1 cellular context compared by ENCODE assay signal in the genomic region with DNA sequence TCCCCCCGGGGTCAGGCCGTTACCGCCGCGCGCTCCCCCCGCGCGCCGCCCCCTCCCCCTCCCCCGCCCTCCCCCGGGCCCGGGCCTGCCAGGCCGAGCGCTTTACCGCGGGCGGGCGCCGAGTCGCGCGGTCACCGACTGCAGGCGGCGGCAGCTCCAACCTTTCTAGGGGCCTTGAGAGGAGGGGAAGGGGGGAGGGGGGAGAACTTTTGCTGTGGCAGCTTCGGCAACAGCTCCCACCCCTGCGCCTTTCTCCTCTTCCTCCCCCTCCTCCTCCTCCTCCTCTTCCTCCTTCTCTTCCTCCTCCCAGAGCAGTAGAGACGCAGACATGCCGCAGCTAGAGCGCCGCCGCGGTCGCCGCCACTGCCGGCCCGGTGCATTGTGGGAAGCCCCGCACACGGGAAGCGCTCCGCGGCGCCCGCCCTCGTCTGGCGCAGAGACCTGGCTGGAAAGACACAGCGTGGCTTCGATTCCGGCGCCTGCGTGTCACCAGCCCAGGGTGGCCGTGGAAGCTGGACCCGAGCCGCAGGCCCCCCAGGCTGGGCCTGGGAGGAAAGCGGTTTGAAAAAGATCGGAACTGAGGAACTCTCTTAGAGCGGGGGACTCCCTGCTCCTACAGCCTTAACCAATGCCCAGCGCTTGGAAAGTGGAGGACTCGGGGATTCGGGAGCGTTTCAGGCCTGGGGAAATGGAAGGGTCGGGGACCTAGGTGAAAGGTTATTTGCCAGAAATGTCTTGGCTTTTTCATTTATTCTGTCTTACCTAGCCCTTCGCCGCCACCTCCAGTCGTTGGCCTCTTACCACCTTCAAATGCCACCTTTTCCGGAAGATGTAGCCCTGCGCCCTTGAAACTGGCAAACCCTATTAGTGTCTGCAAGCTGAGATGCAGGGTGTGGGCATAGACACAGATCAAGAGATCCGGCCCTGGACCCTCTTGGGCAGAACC.
A peak's percentile ranks its signal among the peaks of the same experiment; 100 is the strongest.
TF ChIP-seq lines count a peak whose summit lies in the region.

A gene with protein sequence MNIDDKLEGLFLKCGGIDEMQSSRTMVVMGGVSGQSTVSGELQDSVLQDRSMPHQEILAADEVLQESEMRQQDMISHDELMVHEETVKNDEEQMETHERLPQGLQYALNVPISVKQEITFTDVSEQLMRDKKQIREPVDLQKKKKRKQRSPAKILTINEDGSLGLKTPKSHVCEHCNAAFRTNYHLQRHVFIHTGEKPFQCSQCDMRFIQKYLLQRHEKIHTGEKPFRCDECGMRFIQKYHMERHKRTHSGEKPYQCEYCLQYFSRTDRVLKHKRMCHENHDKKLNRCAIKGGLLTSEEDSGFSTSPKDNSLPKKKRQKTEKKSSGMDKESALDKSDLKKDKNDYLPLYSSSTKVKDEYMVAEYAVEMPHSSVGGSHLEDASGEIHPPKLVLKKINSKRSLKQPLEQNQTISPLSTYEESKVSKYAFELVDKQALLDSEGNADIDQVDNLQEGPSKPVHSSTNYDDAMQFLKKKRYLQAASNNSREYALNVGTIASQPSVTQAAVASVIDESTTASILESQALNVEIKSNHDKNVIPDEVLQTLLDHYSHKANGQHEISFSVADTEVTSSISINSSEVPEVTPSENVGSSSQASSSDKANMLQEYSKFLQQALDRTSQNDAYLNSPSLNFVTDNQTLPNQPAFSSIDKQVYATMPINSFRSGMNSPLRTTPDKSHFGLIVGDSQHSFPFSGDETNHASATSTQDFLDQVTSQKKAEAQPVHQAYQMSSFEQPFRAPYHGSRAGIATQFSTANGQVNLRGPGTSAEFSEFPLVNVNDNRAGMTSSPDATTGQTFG (minus strand): TSS at position 330 of the 946 bp plus-strand sequence. CDS start 61,685 bp downstream, outside the sequence.

TF ChIP-seq in GM12878, 131 proteins besides CTCF, POLR2A, EP300 and RAD21 (continued from another document):
- TF ChIP-seq MYB (IDR thresholded peaks at IDR 0.05; ENCODE audit: borderline replicate concordance, low read depth, low read length), result no peak
- TF ChIP-seq MEF2B (IDR thresholded peaks at IDR 0.05; ENCODE audit: partially characterized antibody, poor library complexity, severe bottlenecking), result peak; percentile 22
- TF ChIP-seq PML (IDR thresholded peaks at IDR 0.05; ENCODE audit: low read length), result peak; percentile 93; the same call in 1 of the 2 replicates
- peak in 1 of 2 experiments; percentile 78; a peak in 2 of 3 replicates for TF ChIP-seq EGR1 (IDR thresholded peaks at IDR 0.05; ENCODE audit: borderline replicate concordance in 1 of 2, low read depth in 2 of 2, low read length in 2 of 2)
- TF ChIP-seq, protein P1, sequence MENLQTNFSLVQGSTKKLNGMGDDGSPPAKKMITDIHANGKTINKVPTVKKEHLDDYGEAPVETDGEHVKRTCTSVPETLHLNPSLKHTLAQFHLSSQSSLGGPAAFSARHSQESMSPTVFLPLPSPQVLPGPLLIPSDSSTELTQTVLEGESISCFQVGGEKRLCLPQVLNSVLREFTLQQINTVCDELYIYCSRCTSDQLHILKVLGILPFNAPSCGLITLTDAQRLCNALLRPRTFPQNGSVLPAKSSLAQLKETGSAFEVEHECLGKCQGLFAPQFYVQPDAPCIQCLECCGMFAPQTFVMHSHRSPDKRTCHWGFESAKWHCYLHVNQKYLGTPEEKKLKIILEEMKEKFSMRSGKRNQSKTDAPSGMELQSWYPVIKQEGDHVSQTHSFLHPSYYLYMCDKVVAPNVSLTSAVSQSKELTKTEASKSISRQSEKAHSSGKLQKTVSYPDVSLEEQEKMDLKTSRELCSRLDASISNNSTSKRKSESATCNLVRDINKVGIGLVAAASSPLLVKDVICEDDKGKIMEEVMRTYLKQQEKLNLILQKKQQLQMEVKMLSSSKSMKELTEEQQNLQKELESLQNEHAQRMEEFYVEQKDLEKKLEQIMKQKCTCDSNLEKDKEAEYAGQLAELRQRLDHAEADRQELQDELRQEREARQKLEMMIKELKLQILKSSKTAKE (IDR thresholded peaks at IDR 0.05; ENCODE audit: low read depth, poor library complexity, severe bottlenecking), result peak; percentile 39
- TF ChIP-seq SREBF1 (IDR thresholded peaks at IDR 0.05; ENCODE audit: low read length), result no peak
- TF ChIP-seq, protein P2, sequence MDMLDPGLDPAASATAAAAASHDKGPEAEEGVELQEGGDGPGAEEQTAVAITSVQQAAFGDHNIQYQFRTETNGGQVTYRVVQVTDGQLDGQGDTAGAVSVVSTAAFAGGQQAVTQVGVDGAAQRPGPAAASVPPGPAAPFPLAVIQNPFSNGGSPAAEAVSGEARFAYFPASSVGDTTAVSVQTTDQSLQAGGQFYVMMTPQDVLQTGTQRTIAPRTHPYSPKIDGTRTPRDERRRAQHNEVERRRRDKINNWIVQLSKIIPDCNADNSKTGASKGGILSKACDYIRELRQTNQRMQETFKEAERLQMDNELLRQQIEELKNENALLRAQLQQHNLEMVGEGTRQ (IDR thresholded peaks at IDR 0.05; ENCODE audit: borderline replicate concordance, low read depth, low read length), result no peak
- no peak for TF ChIP-seq YBX1 (IDR thresholded peaks at IDR 0.05)
- TF ChIP-seq, protein P3, sequence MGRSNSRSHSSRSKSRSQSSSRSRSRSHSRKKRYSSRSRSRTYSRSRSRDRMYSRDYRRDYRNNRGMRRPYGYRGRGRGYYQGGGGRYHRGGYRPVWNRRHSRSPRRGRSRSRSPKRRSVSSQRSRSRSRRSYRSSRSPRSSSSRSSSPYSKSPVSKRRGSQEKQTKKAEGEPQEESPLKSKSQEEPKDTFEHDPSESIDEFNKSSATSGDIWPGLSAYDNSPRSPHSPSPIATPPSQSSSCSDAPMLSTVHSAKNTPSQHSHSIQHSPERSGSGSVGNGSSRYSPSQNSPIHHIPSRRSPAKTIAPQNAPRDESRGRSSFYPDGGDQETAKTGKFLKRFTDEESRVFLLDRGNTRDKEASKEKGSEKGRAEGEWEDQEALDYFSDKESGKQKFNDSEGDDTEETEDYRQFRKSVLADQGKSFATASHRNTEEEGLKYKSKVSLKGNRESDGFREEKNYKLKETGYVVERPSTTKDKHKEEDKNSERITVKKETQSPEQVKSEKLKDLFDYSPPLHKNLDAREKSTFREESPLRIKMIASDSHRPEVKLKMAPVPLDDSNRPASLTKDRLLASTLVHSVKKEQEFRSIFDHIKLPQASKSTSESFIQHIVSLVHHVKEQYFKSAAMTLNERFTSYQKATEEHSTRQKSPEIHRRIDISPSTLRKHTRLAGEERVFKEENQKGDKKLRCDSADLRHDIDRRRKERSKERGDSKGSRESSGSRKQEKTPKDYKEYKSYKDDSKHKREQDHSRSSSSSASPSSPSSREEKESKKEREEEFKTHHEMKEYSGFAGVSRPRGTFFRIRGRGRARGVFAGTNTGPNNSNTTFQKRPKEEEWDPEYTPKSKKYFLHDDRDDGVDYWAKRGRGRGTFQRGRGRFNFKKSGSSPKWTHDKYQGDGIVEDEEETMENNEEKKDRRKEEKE (IDR thresholded peaks at IDR 0.05), result no peak
- TF ChIP-seq, protein P4, sequence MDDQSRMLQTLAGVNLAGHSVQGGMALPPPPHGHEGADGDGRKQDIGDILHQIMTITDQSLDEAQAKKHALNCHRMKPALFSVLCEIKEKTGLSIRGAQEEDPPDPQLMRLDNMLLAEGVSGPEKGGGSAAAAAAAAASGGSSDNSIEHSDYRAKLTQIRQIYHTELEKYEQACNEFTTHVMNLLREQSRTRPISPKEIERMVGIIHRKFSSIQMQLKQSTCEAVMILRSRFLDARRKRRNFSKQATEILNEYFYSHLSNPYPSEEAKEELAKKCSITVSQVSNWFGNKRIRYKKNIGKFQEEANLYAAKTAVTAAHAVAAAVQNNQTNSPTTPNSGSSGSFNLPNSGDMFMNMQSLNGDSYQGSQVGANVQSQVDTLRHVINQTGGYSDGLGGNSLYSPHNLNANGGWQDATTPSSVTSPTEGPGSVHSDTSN (IDR thresholded peaks at IDR 0.05; ENCODE audit: insufficient replicate concordance, low read depth, low read length), result no peak
- TF ChIP-seq CHD2 (IDR thresholded peaks at IDR 0.05; ENCODE audit: borderline replicate concordance, low read depth, low read length), result 0 out of 2 replicates have a peak, but pooled peaks have one; percentile 24
- TF ChIP-seq SRF (IDR thresholded peaks at IDR 0.05; ENCODE audit: low read depth in 2 of 2, low read length in 2 of 2), result 0 out of 4 replicates have a peak, but pooled peaks of 1 of the 2 experiments have one; percentile 23
- peak; percentile 89 for TF ChIP-seq BACH1 (IDR thresholded peaks at IDR 0.05; ENCODE audit: borderline replicate concordance)
- TF ChIP-seq, protein P5, sequence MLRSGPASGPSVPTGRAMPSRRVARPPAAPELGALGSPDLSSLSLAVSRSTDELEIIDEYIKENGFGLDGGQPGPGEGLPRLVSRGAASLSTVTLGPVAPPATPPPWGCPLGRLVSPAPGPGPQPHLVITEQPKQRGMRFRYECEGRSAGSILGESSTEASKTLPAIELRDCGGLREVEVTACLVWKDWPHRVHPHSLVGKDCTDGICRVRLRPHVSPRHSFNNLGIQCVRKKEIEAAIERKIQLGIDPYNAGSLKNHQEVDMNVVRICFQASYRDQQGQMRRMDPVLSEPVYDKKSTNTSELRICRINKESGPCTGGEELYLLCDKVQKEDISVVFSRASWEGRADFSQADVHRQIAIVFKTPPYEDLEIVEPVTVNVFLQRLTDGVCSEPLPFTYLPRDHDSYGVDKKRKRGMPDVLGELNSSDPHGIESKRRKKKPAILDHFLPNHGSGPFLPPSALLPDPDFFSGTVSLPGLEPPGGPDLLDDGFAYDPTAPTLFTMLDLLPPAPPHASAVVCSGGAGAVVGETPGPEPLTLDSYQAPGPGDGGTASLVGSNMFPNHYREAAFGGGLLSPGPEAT (IDR thresholded peaks at IDR 0.05; ENCODE audit: low read depth), result peak; percentile 70
- TF ChIP-seq EED (IDR thresholded peaks at IDR 0.05; ENCODE audit: low read depth), result peak; percentile 58
- no peak for TF ChIP-seq BCL11A (IDR thresholded peaks at IDR 0.05; ENCODE audit: low read depth, low read length)
- peak; percentile 68 for TF ChIP-seq NBN (IDR thresholded peaks at IDR 0.05)
- TF ChIP-seq RCOR1 (conservative IDR thresholded peaks at IDR 0.05; ENCODE audit: low read depth, low read length), result no peak
- 0 out of 2 replicates have a peak, but pooled peaks have one; percentile 33 for TF ChIP-seq MEF2A (IDR thresholded peaks at IDR 0.05; ENCODE audit: insufficient read depth, low read depth, low read length)
- TF ChIP-seq ZNF24 (IDR thresholded peaks at IDR 0.05), result 0 out of 2 replicates have a peak, but pooled peaks have one; percentile 52
- TF ChIP-seq, protein P6, sequence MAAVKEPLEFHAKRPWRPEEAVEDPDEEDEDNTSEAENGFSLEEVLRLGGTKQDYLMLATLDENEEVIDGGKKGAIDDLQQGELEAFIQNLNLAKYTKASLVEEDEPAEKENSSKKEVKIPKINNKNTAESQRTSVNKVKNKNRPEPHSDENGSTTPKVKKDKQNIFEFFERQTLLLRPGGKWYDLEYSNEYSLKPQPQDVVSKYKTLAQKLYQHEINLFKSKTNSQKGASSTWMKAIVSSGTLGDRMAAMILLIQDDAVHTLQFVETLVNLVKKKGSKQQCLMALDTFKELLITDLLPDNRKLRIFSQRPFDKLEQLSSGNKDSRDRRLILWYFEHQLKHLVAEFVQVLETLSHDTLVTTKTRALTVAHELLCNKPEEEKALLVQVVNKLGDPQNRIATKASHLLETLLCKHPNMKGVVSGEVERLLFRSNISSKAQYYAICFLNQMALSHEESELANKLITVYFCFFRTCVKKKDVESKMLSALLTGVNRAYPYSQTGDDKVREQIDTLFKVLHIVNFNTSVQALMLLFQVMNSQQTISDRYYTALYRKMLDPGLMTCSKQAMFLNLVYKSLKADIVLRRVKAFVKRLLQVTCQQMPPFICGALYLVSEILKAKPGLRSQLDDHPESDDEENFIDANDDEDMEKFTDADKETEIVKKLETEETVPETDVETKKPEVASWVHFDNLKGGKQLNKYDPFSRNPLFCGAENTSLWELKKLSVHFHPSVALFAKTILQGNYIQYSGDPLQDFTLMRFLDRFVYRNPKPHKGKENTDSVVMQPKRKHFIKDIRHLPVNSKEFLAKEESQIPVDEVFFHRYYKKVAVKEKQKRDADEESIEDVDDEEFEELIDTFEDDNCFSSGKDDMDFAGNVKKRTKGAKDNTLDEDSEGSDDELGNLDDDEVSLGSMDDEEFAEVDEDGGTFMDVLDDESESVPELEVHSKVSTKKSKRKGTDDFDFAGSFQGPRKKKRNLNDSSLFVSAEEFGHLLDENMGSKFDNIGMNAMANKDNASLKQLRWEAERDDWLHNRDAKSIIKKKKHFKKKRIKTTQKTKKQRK (IDR thresholded peaks at IDR 0.05; ENCODE audit: low read depth, low read length), result no peak
